In genomic region chr3:15045667-15046066, GRCh38 we compare ENCODE assay signal across 27 cellular contexts. TPM values are rescaled to one million over a fixed set of nuclear protein-coding genes. Genes with fewer than 3 reads are reported as not detected.
DNase-seq lines count a peak whose midpoint lies in the region; ATAC-seq and TF ChIP-seq lines count a peak whose summit lies in the region.
"Had no signal": no experiment of that assay in that cellular context is flagged by ENCODE, and none has a peak within 500 bp of the region (broad histone marks: within the 10 kb centered on the region; RNA-seq: fewer than 3 reads in every experiment).

No MANE protein-coding gene starts in this region.

- H3K9me3 Mint-ChIP-seq in activated naive CD4-positive, alpha-beta T cell treated with anti-CD3 and anti-CD28 coated beads for 36 hours: no peaks in the 10 kb centered on the region
- H3K9me3 Mint-ChIP-seq in activated T-helper 17 cell treated with anti-CD3 and anti-CD28 coated beads, Interleukin-2, amount 50 U/mL, for 72 hours: no peaks in the 10 kb centered on the region
- H3K9me3 Mint-ChIP-seq: central memory CD8-positive, alpha-beta T cell had no signal

- H3K4me3 ChIP-seq in HEK293 (ENCODE audit: low read depth, low read length) (no peak overlapping the region), spleen (no peak overlapping the region), trophoblast cell (ENCODE audit: low read depth, low read length) (no peak overlapping the region), suprapubic skin (no peak overlapping the region)
- H3K4me3 ChIP-seq: esophagus squamous epithelium, HAP-1, MG63, tibial artery had no signal

- H3K27ac ChIP-seq in HEK293 (ENCODE audit: extremely low read depth, low read depth, low read length) (no peak overlapping the region), spleen (peak overlapping the region in 6 of 8 donors; percentile 4 to 62 (median 50)), trophoblast cell (ENCODE audit: low read depth, low read length) (no peak overlapping the region), suprapubic skin (no peak overlapping the region)
- H3K27ac ChIP-seq: esophagus squamous epithelium, tibial artery had no signal

- H3K27me3 ChIP-seq in spleen (replicated peaks in 1 of 7): no peaks in the 10 kb centered on the region
- H3K27me3 ChIP-seq in trophoblast cell (ENCODE audit: insufficient read depth, low read length): no peaks in the 10 kb centered on the region
- no peaks in the 10 kb centered on the region for H3K27me3 ChIP-seq in suprapubic skin
- H3K27me3 ChIP-seq: esophagus squamous epithelium, MG63, tibial artery had no signal

- H2BK12ac ChIP-seq in trophoblast cell (ENCODE audit: low read length): no peak overlapping the region

- intact Hi-C loops in activated naive CD4-positive, alpha-beta T cell treated with anti-CD3 and anti-CD28 coated beads for 36 hours (cut with micrococcal nuclease): no loop called here
- intact Hi-C loops in spleen (cut with DNase I; ENCODE audit: low total_unique reads): loop anchor here (10.0 kb wide), 1 partner anchor 101 kb away; the partner anchor contains the start of gene NR2C2

- no peak overlapping the region for H2AFZ ChIP-seq in trophoblast cell (ENCODE audit: insufficient read depth, low read length, poor library complexity)

- H3K27ac Mint-ChIP-seq in activated naive CD4-positive, alpha-beta T cell treated with anti-CD3 and anti-CD28 coated beads for 36 hours: peak overlapping the region; percentile 31
- H3K27ac Mint-ChIP-seq in activated T-helper 17 cell treated with anti-CD3 and anti-CD28 coated beads, Interleukin-2, amount 50 U/mL, for 72 hours: peak overlapping the region; percentile 75

- no peak overlapping the region for H4K91ac ChIP-seq in trophoblast cell (ENCODE audit: low read depth, low read length)

- POLR2A ChIA-PET in HEK293 (lab: Yijun Ruan, JAX): no interaction called here

- H3K79me2 ChIP-seq in trophoblast cell (ENCODE audit: control insufficient read depth, insufficient read depth, low read length, poor library complexity): no peaks in the 10 kb centered on the region

- H2BK120ac ChIP-seq in trophoblast cell (ENCODE audit: insufficient read depth, low read length, poor library complexity): no peak overlapping the region

- TF ChIP-seq EP300 in suprapubic skin (IDR thresholded peaks at IDR 0.05): no peak

- H3K36me3 ChIP-seq in HEK293 (ENCODE audit: control insufficient read depth in 2 of 2, insufficient read depth in 1 of 2, low read length in 2 of 2) (peaks cover 19 to 99% of the 10 kb centered on the region in 2 experiments), spleen (peaks cover 6 to 100% (median 79%) of the 10 kb centered on the region in 6 donors), trophoblast cell (ENCODE audit: control insufficient read depth in 1 of 2, insufficient read depth in 2 of 2, low read length in 2 of 2) (peaks cover 48 to 66% of the 10 kb centered on the region in 2 experiments), suprapubic skin (peaks cover 96% of the 10 kb centered on the region)

- H3K27me3 Mint-ChIP-seq in activated naive CD4-positive, alpha-beta T cell treated with anti-CD3 and anti-CD28 coated beads for 36 hours (ENCODE audit: low read depth): no peaks in the 10 kb centered on the region
- no peaks in the 10 kb centered on the region for H3K27me3 Mint-ChIP-seq in activated T-helper 17 cell treated with anti-CD3 and anti-CD28 coated beads, Interleukin-2, amount 50 U/mL, for 72 hours
- H3K27me3 Mint-ChIP-seq: central memory CD8-positive, alpha-beta T cell; progenitor cell of endocrine pancreas had no signal

- H4K12ac ChIP-seq in trophoblast cell (ENCODE audit: low read depth, low read length): no peak overlapping the region

- no peak overlapping the region for H3K23ac ChIP-seq in trophoblast cell (ENCODE audit: low read length)

- H3K4me1 Mint-ChIP-seq in activated naive CD4-positive, alpha-beta T cell treated with anti-CD3 and anti-CD28 coated beads for 36 hours (ENCODE audit: low read depth): peaks cover 31% of the 10 kb centered on the region
- H3K4me1 Mint-ChIP-seq in activated T-helper 17 cell treated with anti-CD3 and anti-CD28 coated beads, Interleukin-2, amount 50 U/mL, for 72 hours: peaks cover 35% of the 10 kb centered on the region

- DNase-seq in activated naive CD4-positive, alpha-beta T cell treated with anti-CD3 and anti-CD28 coated beads for 36 hours: no peak
- DNase-seq in activated naive CD4-positive, alpha-beta T cell treated with anti-CD3 and anti-CD28 coated beads, Interleukin-2, amount 50 U/mL, for 16 hours: no peak
- DNase-seq in spleen: no peak
- DNase-seq in trophoblast cell: no peak
- no peak for DNase-seq in suprapubic skin (ENCODE audit: low spot score in 2 of 2)
- DNase-seq: activated CD4-positive, CD25-positive, alpha-beta regulatory T cell treated with anti-CD3 and anti-CD28 coated beads, Interleukin-2, amount 50 U/mL, for 72 hours; dermis blood vessel endothelial cell; DMS79 treated with DMSO at 0.1 percent for 48 hours; esophagus squamous epithelium; foreskin melanocyte; GF-D8; kidney glomerular epithelial cell; mammary epithelial cell; MG63; NCI-H1417; NCI-H2081; NCI-H2227 treated with DMSO at 0.1 percent for 48 hours; NCI-H526 treated with DMSO at 0.1 percent for 48 hours; stimulated activated CD4-positive, alpha-beta T cell treated with anti-CD3 and anti-CD28 coated beads, Interleukin-15, amount 100 ng/mL, for 24 hours; stimulated activated naive CD8-positive, alpha-beta T cell treated with anti-CD3 and anti-CD28 coated beads, Interleukin-15, Interleukin-2, amounts not matched to agents 100 U/mL and 50 U/mL, for 24 hours; tibial artery had no signal

- no peak overlapping the region for H4K8ac ChIP-seq in trophoblast cell (ENCODE audit: low read depth, low read length)

- no peak for TF ChIP-seq POLR2A in spleen (IDR thresholded peaks at IDR 0.05)
- no peak for TF ChIP-seq POLR2A in suprapubic skin (IDR thresholded peaks at IDR 0.05)

- peaks cover 41% of the 10 kb centered on the region for H3K36me3 Mint-ChIP-seq in activated naive CD4-positive, alpha-beta T cell treated with anti-CD3 and anti-CD28 coated beads for 36 hours (ENCODE audit: low read depth)
- peaks cover 100% of the 10 kb centered on the region for H3K36me3 Mint-ChIP-seq in activated T-helper 17 cell treated with anti-CD3 and anti-CD28 coated beads, Interleukin-2, amount 50 U/mL, for 72 hours (ENCODE audit: low read depth)

- H3K14ac ChIP-seq in trophoblast cell (ENCODE audit: low read length): no peak overlapping the region

- no peak overlapping the region for H2BK5ac ChIP-seq in trophoblast cell (ENCODE audit: low read depth, low read length, poor library complexity)

- no peak overlapping the region for H2AK5ac ChIP-seq in trophoblast cell (ENCODE audit: low read length)

- no peaks in the 10 kb centered on the region for H3K9me3 ChIP-seq in HEK293 (ENCODE audit: control insufficient read depth, insufficient read depth, low read depth, low read length)
- H3K9me3 ChIP-seq in spleen: no peaks in the 10 kb centered on the region
- H3K9me3 ChIP-seq in trophoblast cell (ENCODE audit: insufficient read depth, low read depth, low read length): no peaks in the 10 kb centered on the region
- no peaks in the 10 kb centered on the region for H3K9me3 ChIP-seq in suprapubic skin
- H3K9me3 ChIP-seq: esophagus squamous epithelium, HAP-1, MG63, tibial artery had no signal

- no peaks in the 10 kb centered on the region for H3K4me1 ChIP-seq in HEK293 (ENCODE audit: control insufficient read depth, insufficient read depth, low read length)
- peaks cover 12 to 59% (median 33%) of the 10 kb centered on the region in 6 donors for H3K4me1 ChIP-seq in spleen
- H3K4me1 ChIP-seq in trophoblast cell (ENCODE audit: control insufficient read depth in 1 of 2, insufficient read depth in 2 of 2, low read length in 2 of 2): no peaks in the 10 kb centered on the region
- H3K4me1 ChIP-seq in suprapubic skin: peaks cover 5% of the 10 kb centered on the region
- H3K4me1 ChIP-seq: esophagus squamous epithelium, tibial artery had no signal

- H3K4ac ChIP-seq in trophoblast cell (ENCODE audit: low read depth, low read length): no peak overlapping the region

- no peak for TF ChIP-seq CTCF in HEK293 (tag by site-specific recombination; IDR thresholded peaks at IDR 0.05)
- TF ChIP-seq CTCF in spleen (IDR thresholded peaks at IDR 0.05 in 8 of 11, conservative IDR thresholded peaks at IDR 0.05 in 3 of 11): no peak
- TF ChIP-seq CTCF in suprapubic skin (IDR thresholded peaks at IDR 0.05): no peak

- no peak overlapping the region for H3K4me3 Mint-ChIP-seq in activated naive CD4-positive, alpha-beta T cell treated with anti-CD3 and anti-CD28 coated beads for 36 hours
- H3K4me3 Mint-ChIP-seq in activated T-helper 17 cell treated with anti-CD3 and anti-CD28 coated beads, Interleukin-2, amount 50 U/mL, for 72 hours: no peak overlapping the region
- H3K4me3 Mint-ChIP-seq: central memory CD8-positive, alpha-beta T cell had no signal

- H3K79me1 ChIP-seq in trophoblast cell (ENCODE audit: low read length): no peaks in the 10 kb centered on the region

- no peak overlapping the region for H3K4me2 ChIP-seq in trophoblast cell (ENCODE audit: low read length)

- no peak overlapping the region for H3K9ac ChIP-seq in trophoblast cell (ENCODE audit: low read length)

- no peak overlapping the region for H3K18ac ChIP-seq in trophoblast cell (ENCODE audit: low read length)

- 81 to 89% (median 86%) methylated on average over 1 of the region's 1 CpG for WGBS in spleen, 5 donors
- no CpG with 5 or more reads among the region's 1 CpG for WGBS in trophoblast cell (ENCODE audit: extremely low coverage, insufficient coverage, insufficient read length)
- 74% methylated on average over 1 of the region's 1 CpG for WGBS in suprapubic skin

- CTCF ChIA-PET in activated naive CD4-positive, alpha-beta T cell treated with anti-CD3 and anti-CD28 coated beads for 36 hours (lab: Charles Lee): no interaction called here
- CTCF ChIA-PET in HEK293 (lab: Yijun Ruan, JAX): no interaction called here

- ATAC-seq in activated T-helper 17 cell treated with anti-CD3 and anti-CD28 coated beads, Interleukin-2, amount 50 U/mL, for 72 hours (replicated peaks): no peak
- ATAC-seq: Panc1; stimulated activated naive CD8-positive, alpha-beta T cell treated with anti-CD3 and anti-CD28 coated beads, Interleukin-15, Interleukin-2, amounts not matched to agents 100 U/mL and 50 U/mL, for 24 hours had no signal

RNA-seq across cellular contexts. Expression of gene MRPS25, which starts 19.4 kb away (rescaled TPM):
- 10 to 100 TPM; 55.0 to 57.5 TPM for total RNA-seq in activated naive CD4-positive, alpha-beta T cell treated with anti-CD3 and anti-CD28 coated beads for 36 hours
- 10 to 100 TPM; 43.7 to 80.5 TPM for total RNA-seq in activated T-helper 17 cell treated with anti-CD3 and anti-CD28 coated beads, Interleukin-2, amount 50 U/mL, for 72 hours
- total RNA-seq in spleen (10 to 100 TPM; 23.8 to 68.8 (median 48.8) TPM), suprapubic skin (10 to 100 TPM; 22.3 to 46.8 (median 29.2) TPM)
- 10 to 100 TPM; 42.0 to 85.1 (median 64.8) TPM for polyA plus RNA-seq in spleen
- 15.4 and 16.5 TPM in 2 replicates for polyA plus RNA-seq in trophoblast cell (2013)

RNA-seq across cellular contexts. Expression of gene RBSN, which starts 53.3 kb away (rescaled TPM):
- total RNA-seq in activated naive CD4-positive, alpha-beta T cell treated with anti-CD3 and anti-CD28 coated beads for 36 hours: 10 to 100 TPM; 15.3 to 15.8 TPM
- 10 to 100 TPM; 15.9 to 19.0 TPM for total RNA-seq in activated T-helper 17 cell treated with anti-CD3 and anti-CD28 coated beads, Interleukin-2, amount 50 U/mL, for 72 hours
- total RNA-seq in spleen (10 to 100 TPM; 21.4 to 34.5 (median 31.6) TPM), suprapubic skin (10 to 100 TPM; 25.8 to 48.4 (median 30.8) TPM)
- 10 to 100 TPM in 1 of 3 donors, 1 to 10 TPM in 2; 4.2 to 10.1 (median 7.3) TPM for polyA plus RNA-seq in spleen
- 12.1 and 12.2 TPM in 2 replicates for polyA plus RNA-seq in trophoblast cell (2013)

Comparison
In these comparisons a context has a peak if more than half of its experiments do, and no peak if none do; other contexts are left out.
1. H3K27ac ChIP-seq: peak in spleen (6 of 8); none in HEK293 (single experiment), trophoblast cell (single experiment) and suprapubic skin (single experiment).